ENCODE assay signal across 8 cellular contexts in genomic region chr2:108215794-108216211, GRCh38. TPM values are rescaled to one million over a fixed set of nuclear protein-coding genes. Genes with fewer than 3 reads are reported as not detected.
DNase-seq lines count a peak whose midpoint lies in the region; ATAC-seq and TF ChIP-seq lines count a peak whose summit lies in the region.

No MANE protein-coding gene starts in this region.

- H3K9ac ChIP-seq in colonic mucosa (ENCODE audit: low read depth in 2 of 2, low read length in 2 of 2) = no peak overlapping the region

- H3K27me3 ChIP-seq in colonic mucosa (no peaks in the 10 kb centered on the region), WERI-Rb-1 (ENCODE audit: insufficient read depth, low read depth, severe bottlenecking) (peaks cover 39% of the 10 kb centered on the region)

- ATAC-seq in HG02678 (IDR thresholded peaks at IDR 0.05; ENCODE audit: unreplicated experiment) = no peak
- ATAC-seq in GM21526 (IDR thresholded peaks at IDR 0.05; ENCODE audit: low FRiP score, unreplicated experiment) = no peak

- peaks cover 5% of the 10 kb centered on the region for H3K4me1 Mint-ChIP-seq in nephron

- H3K27ac ChIP-seq in colonic mucosa (no peak overlapping the region), WERI-Rb-1 (no peak overlapping the region)

- intact Hi-C loops in colonic mucosa (cut with DNase I) = loop anchor here (5.0 to 10.0 kb wide), 2 partner anchors 199 to 366 kb away; no protein-coding TSS in a partner anchor

- H3K36me3 ChIP-seq in colonic mucosa (no peaks in the 10 kb centered on the region), WERI-Rb-1 (no peaks in the 10 kb centered on the region)

- H3K4me1 ChIP-seq in colonic mucosa = peaks cover 4% of the 10 kb centered on the region

- H3K9me3 ChIP-seq in colonic mucosa = no peaks in the 10 kb centered on the region
- no peaks in the 10 kb centered on the region for H3K9me3 ChIP-seq in WERI-Rb-1 (ENCODE audit: severe bottlenecking)

- peak; percentile 60 for DNase-seq in SIG-M5 treated with dmso at 0.1 percent for 504 hours (lab: John Stamatoyannopoulos, UW; ENCODE audit: unreplicated experiment)
- DNase-seq in SIG-M5 (lab: John Stamatoyannopoulos, UW) = no peak
- peak; percentile 33 for DNase-seq in NCI-H345 (lab: John Stamatoyannopoulos, UW)
- peak; percentile 59 for DNase-seq in colonic mucosa
- DNase-seq in WERI-Rb-1 = no peak

- TF ChIP-seq CTCF in colonic mucosa (IDR thresholded peaks at IDR 0.05) (peak; percentile 37), nephron (IDR thresholded peaks at IDR 0.05; ENCODE audit: unreplicated experiment in 3 of 3) (peak; percentile 38 to 56 (median 50)), WERI-Rb-1 (IDR thresholded peaks at IDR 0.05; ENCODE audit: low read depth, low read length) (no peak)

- H3K4me3 Mint-ChIP-seq in nephron = no peak overlapping the region

- H3K36me3 Mint-ChIP-seq in nephron (ENCODE audit: low read depth) = peaks cover 3% of the 10 kb centered on the region

- H3K27ac Mint-ChIP-seq in nephron = no peak overlapping the region

- H3K9me3 Mint-ChIP-seq in nephron = peaks cover 13% of the 10 kb centered on the region

- H3K4me3 ChIP-seq in colonic mucosa (no peak overlapping the region), WERI-Rb-1 (ENCODE audit: low read depth, low read length) (no peak overlapping the region)

- H3K27me3 Mint-ChIP-seq in nephron (ENCODE audit: low read depth) = no peaks in the 10 kb centered on the region

RNA-seq across cellular contexts. Expression of gene SULT1C3, which starts 24.0 kb away (rescaled TPM):
- total RNA-seq in colonic mucosa = 1 to 10 TPM in 1 of 2 donors, under 1 TPM in 1; 0.77 to 1.4 TPM

Comparison
In these comparisons a context has a peak if more than half of its experiments do, and no peak if none do; other contexts are left out.
1. DNase-seq: peak in SIG-M5 treated with dmso at 0.1 percent for 504 hours (single experiment), NCI-H345 (single experiment) and colonic mucosa (single experiment); none in SIG-M5 (single experiment) and WERI-Rb-1 (single experiment).